2 cellular contexts compared by ENCODE assay signal in genomic region chr20:14979472-14979986, GRCh38.
TF ChIP-seq lines count a peak whose summit lies in the region.

No MANE protein-coding gene starts in this region.

TF ChIP-seq in HepG2, 621 proteins besides CTCF, POLR2A, EP300 and RAD21 (continued from another document and continues in another):
- TF ChIP-seq, protein P1, sequence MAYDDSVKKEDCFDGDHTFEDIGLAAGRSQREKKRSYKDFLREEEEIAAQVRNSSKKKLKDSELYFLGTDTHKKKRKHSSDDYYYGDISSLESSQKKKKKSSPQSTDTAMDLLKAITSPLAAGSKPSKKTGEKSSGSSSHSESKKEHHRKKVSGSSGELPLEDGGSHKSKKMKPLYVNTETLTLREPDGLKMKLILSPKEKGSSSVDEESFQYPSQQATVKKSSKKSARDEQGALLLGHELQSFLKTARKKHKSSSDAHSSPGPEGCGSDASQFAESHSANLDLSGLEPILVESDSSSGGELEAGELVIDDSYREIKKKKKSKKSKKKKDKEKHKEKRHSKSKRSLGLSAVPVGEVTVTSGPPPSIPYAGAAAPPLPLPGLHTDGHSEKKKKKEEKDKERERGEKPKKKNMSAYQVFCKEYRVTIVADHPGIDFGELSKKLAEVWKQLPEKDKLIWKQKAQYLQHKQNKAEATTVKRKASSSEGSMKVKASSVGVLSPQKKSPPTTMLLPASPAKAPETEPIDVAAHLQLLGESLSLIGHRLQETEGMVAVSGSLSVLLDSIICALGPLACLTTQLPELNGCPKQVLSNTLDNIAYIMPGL (CRISPR knock-in tag; IDR thresholded peaks at IDR 0.05; ENCODE audit: borderline replicate concordance in 1 of 2, low read depth in 1 of 2), result peak in 1 of 2 experiments; percentile 27; a peak in 1 of 4 replicates
- no peak for TF ChIP-seq ZNF101 (CRISPR knock-in tag; IDR thresholded peaks at IDR 0.05; ENCODE audit: borderline replicate concordance, low read depth)
- 0 out of 2 replicates have a peak, but pooled peaks have one; percentile 71 for TF ChIP-seq ZNF761 (CRISPR knock-in tag; conservative IDR thresholded peaks at IDR 0.05)
- no peak for TF ChIP-seq CHD2 (IDR thresholded peaks at IDR 0.05; ENCODE audit: low read depth, low read length)
- peak; percentile 78; the same call in 1 of the 2 replicates for TF ChIP-seq ETV5 (CRISPR knock-in tag; IDR thresholded peaks at IDR 0.05; ENCODE audit: borderline replicate concordance)
- TF ChIP-seq KAT8 (CRISPR knock-in tag; IDR thresholded peaks at IDR 0.05), result peak; percentile 52
- TF ChIP-seq FOSL2 (CRISPR knock-in tag; IDR thresholded peaks at IDR 0.05), result peak; percentile 85; the same call in 1 of the 2 replicates
- TF ChIP-seq, protein P2, sequence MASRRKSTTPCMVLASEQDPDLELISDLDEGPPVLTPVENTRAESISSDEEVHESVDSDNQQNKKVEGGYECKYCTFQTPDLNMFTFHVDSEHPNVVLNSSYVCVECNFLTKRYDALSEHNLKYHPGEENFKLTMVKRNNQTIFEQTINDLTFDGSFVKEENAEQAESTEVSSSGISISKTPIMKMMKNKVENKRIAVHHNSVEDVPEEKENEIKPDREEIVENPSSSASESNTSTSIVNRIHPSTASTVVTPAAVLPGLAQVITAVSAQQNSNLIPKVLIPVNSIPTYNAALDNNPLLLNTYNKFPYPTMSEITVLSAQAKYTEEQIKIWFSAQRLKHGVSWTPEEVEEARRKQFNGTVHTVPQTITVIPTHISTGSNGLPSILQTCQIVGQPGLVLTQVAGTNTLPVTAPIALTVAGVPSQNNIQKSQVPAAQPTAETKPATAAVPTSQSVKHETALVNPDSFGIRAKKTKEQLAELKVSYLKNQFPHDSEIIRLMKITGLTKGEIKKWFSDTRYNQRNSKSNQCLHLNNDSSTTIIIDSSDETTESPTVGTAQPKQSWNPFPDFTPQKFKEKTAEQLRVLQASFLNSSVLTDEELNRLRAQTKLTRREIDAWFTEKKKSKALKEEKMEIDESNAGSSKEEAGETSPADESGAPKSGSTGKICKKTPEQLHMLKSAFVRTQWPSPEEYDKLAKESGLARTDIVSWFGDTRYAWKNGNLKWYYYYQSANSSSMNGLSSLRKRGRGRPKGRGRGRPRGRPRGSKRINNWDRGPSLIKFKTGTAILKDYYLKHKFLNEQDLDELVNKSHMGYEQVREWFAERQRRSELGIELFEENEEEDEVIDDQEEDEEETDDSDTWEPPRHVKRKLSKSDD (CRISPR knock-in tag; IDR thresholded peaks at IDR 0.05; ENCODE audit: low read depth), result no peak
- TF ChIP-seq KLF16 (CRISPR knock-in tag; IDR thresholded peaks at IDR 0.05), result peak in 1 of 2 experiments; percentile 47; a peak in 1 of 4 replicates
- peak; percentile 94 for TF ChIP-seq TFE3 (CRISPR knock-in tag; IDR thresholded peaks at IDR 0.05)
- no peak for TF ChIP-seq RBM39 (IDR thresholded peaks at IDR 0.05; ENCODE audit: low read depth, low read length, poor library complexity, severe bottlenecking)
- peak; percentile 75; the same call in 1 of the 2 replicates for TF ChIP-seq ZBTB3 (CRISPR knock-in tag; IDR thresholded peaks at IDR 0.05; ENCODE audit: borderline replicate concordance, low read depth)
- no peak for TF ChIP-seq CSRNP2 (CRISPR knock-in tag; conservative IDR thresholded peaks at IDR 0.05; ENCODE audit: low read depth)
- no peak for TF ChIP-seq HIVEP1 (CRISPR knock-in tag; IDR thresholded peaks at IDR 0.05)
- TF ChIP-seq, protein P3, sequence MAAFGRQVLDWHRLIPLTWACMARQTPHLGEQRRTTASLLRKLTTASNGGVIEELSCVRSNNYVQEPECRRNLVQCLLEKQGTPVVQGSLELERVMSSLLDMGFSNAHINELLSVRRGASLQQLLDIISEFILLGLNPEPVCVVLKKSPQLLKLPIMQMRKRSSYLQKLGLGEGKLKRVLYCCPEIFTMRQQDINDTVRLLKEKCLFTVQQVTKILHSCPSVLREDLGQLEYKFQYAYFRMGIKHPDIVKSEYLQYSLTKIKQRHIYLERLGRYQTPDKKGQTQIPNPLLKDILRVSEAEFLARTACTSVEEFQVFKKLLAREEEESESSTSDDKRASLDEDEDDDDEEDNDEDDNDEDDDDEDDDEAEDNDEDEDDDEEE (CRISPR knock-in tag; IDR thresholded peaks at IDR 0.05), result no peak
- no peak for TF ChIP-seq MTA3 (CRISPR knock-in tag; IDR thresholded peaks at IDR 0.05)

TF ChIP-seq in SK-N-SH, 30 proteins besides CTCF, POLR2A, EP300 and RAD21 (continued from another document):
- TF ChIP-seq, protein P4, sequence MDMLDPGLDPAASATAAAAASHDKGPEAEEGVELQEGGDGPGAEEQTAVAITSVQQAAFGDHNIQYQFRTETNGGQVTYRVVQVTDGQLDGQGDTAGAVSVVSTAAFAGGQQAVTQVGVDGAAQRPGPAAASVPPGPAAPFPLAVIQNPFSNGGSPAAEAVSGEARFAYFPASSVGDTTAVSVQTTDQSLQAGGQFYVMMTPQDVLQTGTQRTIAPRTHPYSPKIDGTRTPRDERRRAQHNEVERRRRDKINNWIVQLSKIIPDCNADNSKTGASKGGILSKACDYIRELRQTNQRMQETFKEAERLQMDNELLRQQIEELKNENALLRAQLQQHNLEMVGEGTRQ (IDR thresholded peaks at IDR 0.05; ENCODE audit: borderline replicate concordance, low read depth, low read length), result no peak
- TF ChIP-seq RCOR1 (IDR thresholded peaks at IDR 0.05; ENCODE audit: low read length), result no peak
- TF ChIP-seq EZH2phosphoT487 (IDR thresholded peaks at IDR 0.05; ENCODE audit: borderline replicate concordance, low read depth), result no peak
- TF ChIP-seq FOSL2 (IDR thresholded peaks at IDR 0.05; ENCODE audit: borderline replicate concordance, low read depth), result no peak
- TF ChIP-seq MXI1 (IDR thresholded peaks at IDR 0.05; ENCODE audit: low read depth, low read length), result no peak
- no peak for TF ChIP-seq IRF3 (IDR thresholded peaks at IDR 0.05; ENCODE audit: low read depth, low read length)
- no peak for TF ChIP-seq GATA2 (CRISPR knock-in tag; IDR thresholded peaks at IDR 0.05)
- no peak for TF ChIP-seq NRF1 (IDR thresholded peaks at IDR 0.05; ENCODE audit: low read depth, low read length)
TF ChIP-seq in SK-N-SH: peak in this region for 0.
